In genomic region chr12:49298160-49298559, GRCh38 we compare ENCODE assay signal across 12 cellular contexts. TPM values are rescaled to one million over a fixed set of nuclear protein-coding genes. Genes with fewer than 3 reads are reported as not detected.
DNase-seq lines count a peak whose midpoint lies in the region; ATAC-seq, FAIRE-seq and TF ChIP-seq lines count a peak whose summit lies in the region.
"Had no signal": no experiment of that assay in that cellular context is flagged by ENCODE, and none has a peak within 500 bp of the region (broad histone marks: within the 10 kb centered on the region; RNA-seq: fewer than 3 reads in every experiment).

No MANE protein-coding gene starts in this region.

- CTCF ChIA-PET in activated CD8-positive, alpha-beta T cell treated with anti-CD3 and anti-CD28 coated beads, Interleukin-2, amount 10 ng/mL, durations not matched to agents 7 days and 5 days (lab: Charles Lee): interaction anchor here (0.8 to 9.1 kb wide), 8 partner anchors 10 to 69 kb away, joined by 3 to 67 read pairs (median 6); partner anchors contain the start of genes C1QL4, DNAJC22, SPATS2 and TUBA1C
- CTCF ChIA-PET in T-cell (lab: Charles Lee): interaction anchor here in 1 of 2 donors (1.0 to 1.4 kb wide), 2 partner anchors 25 to 49 kb away, joined by 3 to 5 read pairs; partner anchors contain the start of genes DNAJC22 and TROAP

- DNase-seq in D721Med (ENCODE audit: insufficient read length, low spot score) (peak; percentile 5), HFFc6 (no peak), naive B cell (no peak), T-cell (no peak), frontal cortex (ENCODE audit: low spot score in 2 of 2) (no peak), SK-N-DZ (ENCODE audit: low spot score) (no peak)
- no peak for DNase-seq in activated CD8-positive, alpha-beta T cell treated with anti-CD3 and anti-CD28 coated beads, Interleukin-2, amount 10 ng/mL, durations not matched to agents 7 days and 5 days
- DNase-seq: NCI-H1694 treated with DMSO at 0.1 percent for 48 hours, psoas muscle, SJCRH30 had no signal

- H3K4me1 Mint-ChIP-seq in HFFc6 (ENCODE audit: low read depth) (peaks cover 5% of the 10 kb centered on the region; the same call in 1 of the 2 replicates), naive B cell (peaks cover 4 to 32% (median 24%) of the 10 kb centered on the region in 3 donors), T-cell (peaks cover 9 to 27% (median 17%) of the 10 kb centered on the region in 3 donors)
- peaks cover 27% of the 10 kb centered on the region for H3K4me1 Mint-ChIP-seq in activated CD8-positive, alpha-beta T cell treated with anti-CD3 and anti-CD28 coated beads, Interleukin-2, amount 10 ng/mL, durations not matched to agents 7 days and 5 days (ENCODE audit: low read depth)

- H3K27me3 Mint-ChIP-seq in HFFc6 (ENCODE audit: insufficient read depth) (peaks cover 35% of the 10 kb centered on the region), naive B cell (peaks cover 59 to 89% (median 75%) of the 10 kb centered on the region in 3 donors), T-cell (peaks cover 48 to 53% of the 10 kb centered on the region in 2 donors)
- H3K27me3 Mint-ChIP-seq in activated CD8-positive, alpha-beta T cell treated with anti-CD3 and anti-CD28 coated beads, Interleukin-2, amount 10 ng/mL, durations not matched to agents 7 days and 5 days (ENCODE audit: low read depth): peaks cover 59% of the 10 kb centered on the region

- H3K9me3 Mint-ChIP-seq in HFFc6 (no peaks in the 10 kb centered on the region), naive B cell (no peaks in the 10 kb centered on the region), T-cell (no peaks in the 10 kb centered on the region)
- H3K9me3 Mint-ChIP-seq in activated CD8-positive, alpha-beta T cell treated with anti-CD3 and anti-CD28 coated beads, Interleukin-2, amount 10 ng/mL, durations not matched to agents 7 days and 5 days (ENCODE audit: insufficient read depth): no peaks in the 10 kb centered on the region
- H3K9me3 Mint-ChIP-seq: endodermal cell had no signal

- no peaks in the 10 kb centered on the region for H3K36me3 Mint-ChIP-seq in HFFc6 (ENCODE audit: low read depth)
- H3K36me3 Mint-ChIP-seq in activated CD8-positive, alpha-beta T cell treated with anti-CD3 and anti-CD28 coated beads, Interleukin-2, amount 10 ng/mL, durations not matched to agents 7 days and 5 days (ENCODE audit: low read depth): no peaks in the 10 kb centered on the region
- H3K36me3 Mint-ChIP-seq in naive B cell: peaks cover 0 to 4% of the 10 kb centered on the region in 2 donors
- H3K36me3 Mint-ChIP-seq in T-cell: no peaks in the 10 kb centered on the region

- POLR2A ChIA-PET in activated CD8-positive, alpha-beta T cell treated with anti-CD3 and anti-CD28 coated beads, Interleukin-2, amount 10 ng/mL, durations not matched to agents 7 days and 5 days (lab: Charles Lee): no interaction called here
- POLR2A ChIA-PET in T-cell (lab: Charles Lee): no interaction called here

- H3K4me3 Mint-ChIP-seq in HFFc6 (no peak overlapping the region), naive B cell (peak overlapping the region in 5 of 8 donors; percentile 44 to 84 (median 74)), T-cell (peak overlapping the region in 1 of 3 donors; percentile 70)
- H3K4me3 Mint-ChIP-seq in activated CD8-positive, alpha-beta T cell treated with anti-CD3 and anti-CD28 coated beads, Interleukin-2, amount 10 ng/mL, durations not matched to agents 7 days and 5 days: peak overlapping the region; percentile 2

- no peak for TF ChIP-seq CTCF in D721Med (IDR thresholded peaks at IDR 0.05; ENCODE audit: insufficient read depth, missing control alignments)
- peak; percentile 53; the same call in 1 of the 2 replicates for TF ChIP-seq CTCF in HFFc6 (IDR thresholded peaks at IDR 0.05)

- no peak for ATAC-seq in activated CD8-positive, alpha-beta T cell treated with anti-CD3 and anti-CD28 coated beads, Interleukin-2, amount 10 ng/mL, durations not matched to agents 7 days and 5 days
- no peak for ATAC-seq in naive B cell (ENCODE audit: low read depth in 2 of 2)
- ATAC-seq in HG03175 (IDR thresholded peaks at IDR 0.05; ENCODE audit: unreplicated experiment): no peak
- ATAC-seq in T-cell (replicated peaks in 1 of 4): no peak

- no peak overlapping the region for H3K27ac Mint-ChIP-seq in HFFc6
- H3K27ac Mint-ChIP-seq in activated CD8-positive, alpha-beta T cell treated with anti-CD3 and anti-CD28 coated beads, Interleukin-2, amount 10 ng/mL, durations not matched to agents 7 days and 5 days: no peak overlapping the region
- H3K27ac Mint-ChIP-seq in naive B cell: no peak overlapping the region
- no peak overlapping the region for H3K27ac Mint-ChIP-seq in T-cell
- H3K27ac Mint-ChIP-seq: endodermal cell had no signal

- no peak for FAIRE-seq in D721Med (lab: Jason Lieb, UNC)
- FAIRE-seq in frontal cortex (lab: Jason Lieb, UNC): no peak

RNA-seq across cellular contexts. Expression of gene PRPH, which starts 3.2 kb away (rescaled TPM):
- total RNA-seq in HFFc6 (2021; fragmentation: NEBNext Ultra II Directional; extraction: Animal tissue kit (Norgen Biotek cat#: 25700)): not detected
- not detected for total RNA-seq in activated CD8-positive, alpha-beta T cell treated with anti-CD3 and anti-CD28 coated beads, Interleukin-2, amount 10 ng/mL, durations not matched to agents 7 days and 5 days
- not detected for polyA plus RNA-seq in naive B cell (ENCODE audit: low read depth in 6 of 6)
- total RNA-seq in T-cell (not detected), frontal cortex (0.82 TPM)
- polyA plus RNA-seq in SK-N-DZ (2014; cell fraction: cytosol; rRNA removed): 220 and 279 TPM in 2 replicates
- 428 and 449 TPM in 2 replicates for polyA plus RNA-seq in SK-N-DZ (2014; cell fraction: nucleus; rRNA removed)
- total RNA-seq: psoas muscle had no signal

RNA-seq across cellular contexts. Expression of gene TROAP, which starts 24.9 kb away (rescaled TPM):
- total RNA-seq in HFFc6 (2021; fragmentation: NEBNext Ultra II Directional; extraction: Animal tissue kit (Norgen Biotek cat#: 25700)): 10 to 100 TPM; 14.1 to 37.4 (median 34.5) TPM
- 100 to 1,000 TPM; 107 to 111 TPM for total RNA-seq in activated CD8-positive, alpha-beta T cell treated with anti-CD3 and anti-CD28 coated beads, Interleukin-2, amount 10 ng/mL, durations not matched to agents 7 days and 5 days
- 1 to 10 TPM in 1 of 6 donors, under 1 TPM in 1, not detected in 4; 0.86 to 2.1 TPM for polyA plus RNA-seq in naive B cell (ENCODE audit: low read depth in 6 of 6)
- total RNA-seq in T-cell: 1 to 10 TPM in 4 of 5 donors, under 1 TPM in 1; 0.98 to 1.9 (median 1.3) TPM
- total RNA-seq in frontal cortex: 2.9 TPM
- 51.9 and 59.1 TPM in 2 replicates for polyA plus RNA-seq in SK-N-DZ (2014; cell fraction: cytosol; rRNA removed)
- polyA plus RNA-seq in SK-N-DZ (2014; cell fraction: nucleus; rRNA removed): 145 and 224 TPM in 2 replicates

RNA-seq across cellular contexts. Expression of gene TUBA1C, which starts 33.3 kb away (rescaled TPM):
- 1,000 to 10,000 TPM in 3 of 6 experiments, 100 to 1,000 TPM in 3; 571 to 1,139 (median 936) TPM for total RNA-seq in HFFc6 (2021; fragmentation: NEBNext Ultra II Directional; extraction: Animal tissue kit (Norgen Biotek cat#: 25700))
- 100 to 1,000 TPM; 308 to 324 TPM for total RNA-seq in activated CD8-positive, alpha-beta T cell treated with anti-CD3 and anti-CD28 coated beads, Interleukin-2, amount 10 ng/mL, durations not matched to agents 7 days and 5 days
- polyA plus RNA-seq in naive B cell (ENCODE audit: low read depth in 6 of 6): 10 to 100 TPM; 17.0 to 38.9 (median 31.9) TPM
- total RNA-seq in T-cell: 10 to 100 TPM; 16.4 to 53.7 (median 48.4) TPM
- total RNA-seq in frontal cortex: 55.0 TPM
- polyA plus RNA-seq in SK-N-DZ (2014; cell fraction: cytosol; rRNA removed): 6.9 and 9.3 TPM in 2 replicates
- 0.52 and 4.8 TPM in 2 replicates for polyA plus RNA-seq in SK-N-DZ (2014; cell fraction: nucleus; rRNA removed)

RNA-seq across cellular contexts. Expression of gene C1QL4, which starts 38.8 kb away (rescaled TPM):
- total RNA-seq in HFFc6 (2021; fragmentation: NEBNext Ultra II Directional; extraction: Animal tissue kit (Norgen Biotek cat#: 25700)): under 1 TPM in 5 of 6 experiments, not detected in 1; 0.14 to 0.48 (median 0.28) TPM
- total RNA-seq in activated CD8-positive, alpha-beta T cell treated with anti-CD3 and anti-CD28 coated beads, Interleukin-2, amount 10 ng/mL, durations not matched to agents 7 days and 5 days: not detected
- not detected for polyA plus RNA-seq in naive B cell (ENCODE audit: low read depth in 6 of 6)
- total RNA-seq in T-cell (not detected), frontal cortex (0.41 TPM)
- 28.5 and 41.0 TPM in 2 replicates for polyA plus RNA-seq in SK-N-DZ (2014; cell fraction: cytosol; rRNA removed)
- 24.7 and 34.5 TPM in 2 replicates for polyA plus RNA-seq in SK-N-DZ (2014; cell fraction: nucleus; rRNA removed)
- total RNA-seq: psoas muscle had no signal
- polyA plus RNA-seq: psoas muscle had no signal

RNA-seq across cellular contexts. Expression of gene DNAJC22, which starts 48.5 kb away (rescaled TPM):
- 1 to 10 TPM in 4 of 6 experiments, under 1 TPM in 2; 0.38 to 4.1 (median 2.6) TPM for total RNA-seq in HFFc6 (2021; fragmentation: NEBNext Ultra II Directional; extraction: Animal tissue kit (Norgen Biotek cat#: 25700))
- total RNA-seq in activated CD8-positive, alpha-beta T cell treated with anti-CD3 and anti-CD28 coated beads, Interleukin-2, amount 10 ng/mL, durations not matched to agents 7 days and 5 days: under 1 TPM in 1 of 2 experiments, not detected in 1; 0.29 TPM
- polyA plus RNA-seq in naive B cell (ENCODE audit: low read depth in 6 of 6): not detected
- total RNA-seq in T-cell: under 1 TPM in 1 of 5 donors, not detected in 4; 0.07 TPM
- under 0.01 TPM for total RNA-seq in frontal cortex
- polyA plus RNA-seq in SK-N-DZ (2014; cell fraction: cytosol; rRNA removed): 2.2 and 2.4 TPM in 2 replicates
- 2.3 and 2.4 TPM in 2 replicates for polyA plus RNA-seq in SK-N-DZ (2014; cell fraction: nucleus; rRNA removed)
